ENCODE assay signal across 24 cellular contexts in genomic region chr15:45134046-45134445, GRCh38. TPM values are rescaled to one million over a fixed set of nuclear protein-coding genes. Genes with fewer than 3 reads are reported as not detected.
DNase-seq lines count a peak whose midpoint lies in the region; ATAC-seq, FAIRE-seq and TF ChIP-seq lines count a peak whose summit lies in the region.
"Had no signal": no experiment of that assay in that cellular context is flagged by ENCODE, and none has a peak within 500 bp of the region (broad histone marks: within the 10 kb centered on the region; RNA-seq: fewer than 3 reads in every experiment).

No MANE protein-coding gene starts in this region.

- CTCF ChIA-PET in CD4-positive, alpha-beta T cell (lab: Charles Lee), result interaction anchor here (2.9 kb wide), 1 partner anchor 16 kb away, joined by 9 read pairs; no protein-coding TSS in a partner anchor
- CTCF ChIA-PET in RWPE1 (lab: Yijun Ruan, JAX), result interaction anchor here (1.1 kb wide), 1 partner anchor 9 kb away, joined by 3 read pairs; no protein-coding TSS in a partner anchor
- CTCF ChIA-PET in HepG2 (lab: Yijun Ruan, JAX; ENCODE audit: low intra/inter-chr PET ratio, low total read pairs), result no interaction called here

- H3K36me3 ChIP-seq in lower lobe of right lung (no peaks in the 10 kb centered on the region), HepG2 (replicated peaks in 1 of 2; ENCODE audit: control insufficient read depth in 1 of 2, insufficient read depth in 2 of 2, low read length in 2 of 2) (no peaks in the 10 kb centered on the region)
- H3K36me3 ChIP-seq: BLaER1 had no signal

- H3K79me2 ChIP-seq in HepG2 (ENCODE audit: insufficient read depth, low read length), result no peaks in the 10 kb centered on the region

- H3K36me3 Mint-ChIP-seq in CD4-positive, alpha-beta T cell (ENCODE audit: low read depth), result no peaks in the 10 kb centered on the region
- no peaks in the 10 kb centered on the region for H3K36me3 Mint-ChIP-seq in stimulated activated naive B cell treated with anti-CD40 and anti-IgM and Interleukin-4, amounts not matched to agents 10 μg/mL and 1 μg/mL and 100 μg/mL, for 72 hours
- no peaks in the 10 kb centered on the region for H3K36me3 Mint-ChIP-seq in mesothelial cell of epicardium
- H3K36me3 Mint-ChIP-seq: CD4-positive, alpha-beta memory T cell had no signal

- in situ Hi-C loops in HepG2 (cut with HindIII; ENCODE audit: extremely low pct_ligation_motif_present, low pct_unique_long_range_greater_than_20kb), result no loop called here

- H3K9me3 Mint-ChIP-seq in CD4-positive, alpha-beta T cell, result no peaks in the 10 kb centered on the region
- no peaks in the 10 kb centered on the region for H3K9me3 Mint-ChIP-seq in stimulated activated naive B cell treated with anti-CD40 and anti-IgM and Interleukin-4, amounts not matched to agents 10 μg/mL and 1 μg/mL and 100 μg/mL, for 72 hours
- no peaks in the 10 kb centered on the region for H3K9me3 Mint-ChIP-seq in mesothelial cell of epicardium
- H3K9me3 Mint-ChIP-seq: CD4-positive, alpha-beta memory T cell had no signal

- H3K9me3 ChIP-seq in CD4-positive, alpha-beta T cell (ENCODE audit: control insufficient read depth, low read length), result no peaks in the 10 kb centered on the region
- H3K9me3 ChIP-seq in lower lobe of right lung, result no peaks in the 10 kb centered on the region
- no peaks in the 10 kb centered on the region for H3K9me3 ChIP-seq in HepG2 (ENCODE audit: low read length)
- H3K9me3 ChIP-seq: Caco-2, SK-N-SH had no signal

- no peaks in the 10 kb centered on the region for H4K20me1 ChIP-seq in HepG2 (ENCODE audit: insufficient read depth, low read length)
- H4K20me1 ChIP-seq: BLaER1 had no signal

- peaks cover 16% of the 10 kb centered on the region for H3K4me1 Mint-ChIP-seq in CD4-positive, alpha-beta T cell (ENCODE audit: low read depth)
- peaks cover 6 to 8% of the 10 kb centered on the region in 2 donors for H3K4me1 Mint-ChIP-seq in stimulated activated naive B cell treated with anti-CD40 and anti-IgM and Interleukin-4, amounts not matched to agents 10 μg/mL and 1 μg/mL and 100 μg/mL, for 72 hours
- H3K4me1 Mint-ChIP-seq in mesothelial cell of epicardium, result peaks cover 16% of the 10 kb centered on the region

- H3K4me1 ChIP-seq in lower lobe of right lung (peaks cover 35% of the 10 kb centered on the region), HepG2 (ENCODE audit: insufficient read depth, low read length) (peaks cover 25% of the 10 kb centered on the region)
- H3K4me1 ChIP-seq: Caco-2 had no signal

- H3K4me3 ChIP-seq in lower lobe of right lung, result peak overlapping the region; percentile 14
- H3K4me3 ChIP-seq in HepG2 (replicated peaks in 1 of 3; ENCODE audit: insufficient read depth in 1 of 3, low read depth in 2 of 3, low read length in 3 of 3), result no peak overlapping the region
- H3K4me3 ChIP-seq: BLaER1, GM12878 had no signal

- peaks cover 49% of the 10 kb centered on the region for H3K27me3 ChIP-seq in CD4-positive, alpha-beta T cell (ENCODE audit: control insufficient read depth, insufficient read depth, low read length)
- peaks cover 52% of the 10 kb centered on the region for H3K27me3 ChIP-seq in lower lobe of right lung (ENCODE audit: low read depth)
- peaks cover 4 to 18% of the 10 kb centered on the region in 2 experiments; a peak in 4 of 5 replicates for H3K27me3 ChIP-seq in HepG2 (ENCODE audit: control insufficient read depth in 1 of 2, insufficient read depth in 2 of 2, low read length in 2 of 2)

- no peak for TF ChIP-seq RAD21 in HepG2 (CRISPR knock-in tag; IDR thresholded peaks at IDR 0.05)

- no peak for TF ChIP-seq CTCF in CD4-positive, alpha-beta T cell (IDR thresholded peaks at IDR 0.05)
- TF ChIP-seq CTCF in RWPE1 (conservative IDR thresholded peaks at IDR 0.05; ENCODE audit: low read depth), result no peak
- no peak for TF ChIP-seq CTCF in lower lobe of right lung (IDR thresholded peaks at IDR 0.05)
- no peak for TF ChIP-seq CTCF in HepG2 (CRISPR knock-in tag; IDR thresholded peaks at IDR 0.05)
- no peak for TF ChIP-seq CTCF in mesothelial cell of epicardium (IDR thresholded peaks at IDR 0.05; ENCODE audit: unreplicated experiment)

- WGBS in HepG2 (ENCODE audit: low lambda C conversion rate), result 58% methylated on average over 7 of the region's 7 CpGs

- no peak overlapping the region for H3K4me2 ChIP-seq in HepG2 (ENCODE audit: low read depth, low read length)
- H3K4me2 ChIP-seq: BLaER1, SK-N-SH had no signal

- TF ChIP-seq POLR2A in HepG2 (IDR thresholded peaks at IDR 0.05; ENCODE audit: insufficient read depth in 1 of 2, low read depth in 2 of 2, low read length in 2 of 2), result no peak

- no peak overlapping the region for H3K27ac ChIP-seq in CD4-positive, alpha-beta T cell (ENCODE audit: low read depth, low read length)
- H3K27ac ChIP-seq in RWPE1 (peak overlapping the region; percentile 13; the same call in 1 of the 2 replicates), lower lobe of right lung (peak overlapping the region; percentile 31), HepG2 (ENCODE audit: extremely low read length, insufficient read depth, low read length) (no peak overlapping the region)
- H3K27ac ChIP-seq: BLaER1 had no signal

- intact Hi-C loops in CD4-positive, alpha-beta T cell (cut with DNase I, micrococcal nuclease), result no loop called here
- intact Hi-C loops in lower lobe of right lung (cut with DNase I), result no loop called here
- intact Hi-C loops in HepG2 (cut with micrococcal nuclease; ENCODE audit: unreplicated experiment), result no loop called here

- POLR2A ChIA-PET in CD4-positive, alpha-beta T cell (lab: Charles Lee), result interaction anchor here (1.5 kb wide), 1 partner anchor 30 kb away, joined by 4 read pairs; no protein-coding TSS in a partner anchor
- POLR2A ChIA-PET in RWPE1 (lab: Yijun Ruan, JAX; ENCODE audit: low non-redundant PET) (no interaction called here), HepG2 (lab: Yijun Ruan, JAX) (no interaction called here)

- peaks cover 66% of the 10 kb centered on the region for H3K27me3 Mint-ChIP-seq in CD4-positive, alpha-beta T cell
- peaks cover 60 to 68% of the 10 kb centered on the region in 2 donors for H3K27me3 Mint-ChIP-seq in stimulated activated naive B cell treated with anti-CD40 and anti-IgM and Interleukin-4, amounts not matched to agents 10 μg/mL and 1 μg/mL and 100 μg/mL, for 72 hours
- peaks cover 75% of the 10 kb centered on the region for H3K27me3 Mint-ChIP-seq in mesothelial cell of epicardium (ENCODE audit: low read depth)

- BruUV-seq in HepG2 (replicated peaks; lab: Mats Ljungman, UMichigan), result no TSS peak

- TF ChIP-seq EP300 in HepG2 (IDR thresholded peaks at IDR 0.05; ENCODE audit: low read depth in 2 of 2, low read length in 2 of 2) (no peak), HepG2 (CRISPR knock-in tag; IDR thresholded peaks at IDR 0.05; ENCODE audit: borderline replicate concordance) (no peak)

- ATAC-seq in CD4-positive, alpha-beta T cell (ENCODE audit: poor library complexity), result no peak
- ATAC-seq in lower lobe of right lung (no peak), HepG2 (no peak)
- ATAC-seq in stimulated activated naive B cell treated with anti-CD40 and anti-IgM and Interleukin-4, amounts not matched to agents 10 μg/mL and 1 μg/mL and 100 μg/mL, for 72 hours (replicated peaks), result no peak

- DNase-seq in CD4-positive, alpha-beta T cell, result no peak
- no peak for DNase-seq in RWPE1 (ENCODE audit: low spot score)
- peak; percentile 40 for DNase-seq in lower lobe of right lung
- DNase-seq in stimulated activated naive B cell treated with anti-CD40 and anti-IgM and Interleukin-4, amounts not matched to agents 10 μg/mL and 1 μg/mL and 100 μg/mL, for 72 hours, result no peak
- no peak for DNase-seq in HepG2 (ENCODE audit: low spot score)
- no peak for DNase-seq in mesenteric fat pad (ENCODE audit: low spot score)
- DNase-seq in mesothelial cell of epicardium (ENCODE audit: low spot score in 2 of 2, unreplicated experiment in 2 of 2), result no peak
- DNase-seq: Caco-2; CD4-positive, alpha-beta memory T cell; DND-41; HCEC 1CT; Karpas-422; MV-4-11; NCI-H2029 treated with DMSO at 0.1 percent for 48 hours; NCI-H226; NCI-H510A treated with DMSO at 0.1 percent for 48 hours; NCI-H774; NK-92 treated with Interleukin-12 subunit alpha and Interleukin-12 subunit beta, amount 100 ng/mL, for 24 hours; SIG-M5 had no signal

- H2AFZ ChIP-seq in HepG2 (ENCODE audit: low read length), result no peak overlapping the region

- no peak for FAIRE-seq in HepG2 (lab: Jason Lieb, UNC)
- FAIRE-seq: GM12878 had no signal

- H3K9ac ChIP-seq in HepG2 (ENCODE audit: insufficient read depth, low read depth, low read length), result no peak overlapping the region
- H3K9ac ChIP-seq: BLaER1, SK-N-SH had no signal

- peak overlapping the region; percentile 78 for H3K4me3 Mint-ChIP-seq in CD4-positive, alpha-beta T cell
- peak overlapping the region; percentile 22 to 27 for H3K4me3 Mint-ChIP-seq in stimulated activated naive B cell treated with anti-CD40 and anti-IgM and Interleukin-4, amounts not matched to agents 10 μg/mL and 1 μg/mL and 100 μg/mL, for 72 hours
- H3K4me3 Mint-ChIP-seq in mesothelial cell of epicardium, result no peak overlapping the region

- H3K27ac Mint-ChIP-seq in CD4-positive, alpha-beta T cell, result no peak overlapping the region
- no peak overlapping the region for H3K27ac Mint-ChIP-seq in stimulated activated naive B cell treated with anti-CD40 and anti-IgM and Interleukin-4, amounts not matched to agents 10 μg/mL and 1 μg/mL and 100 μg/mL, for 72 hours
- no peak overlapping the region for H3K27ac Mint-ChIP-seq in mesothelial cell of epicardium

RNA-seq across cellular contexts. Expression of gene DUOX1, which starts 4.3 kb away (rescaled TPM):
- under 1 TPM; 0.17 to 0.25 TPM for total RNA-seq in CD4-positive, alpha-beta T cell
- total RNA-seq in lower lobe of right lung (317 TPM), HepG2 (2016; rRNA removed; fragmentation: Illumina TruSeq; extraction: Trizol) (not detected in 2 replicates), mesenteric fat pad (2.5 TPM), mesothelial cell of epicardium (6.8 to 7.9 TPM (median 7.2 TPM) in 3 replicates)
- not detected in 2 replicates for total RNA-seq in HepG2 (2016; cell fraction: cytosol; rRNA removed; fragmentation: Illumina TruSeq; extraction: Trizol; ENCODE audit: low read depth)
- total RNA-seq in HepG2 (2016; cell fraction: insoluble cytoplasmic fraction; rRNA removed; fragmentation: Illumina TruSeq; extraction: Trizol), result not detected in 2 replicates
- not detected in 2 replicates for total RNA-seq in HepG2 (2016; cell fraction: membrane; rRNA removed; fragmentation: Illumina TruSeq; extraction: Trizol)
- not detected in 2 replicates for total RNA-seq in HepG2 (2016; cell fraction: nucleus; rRNA removed; fragmentation: Illumina TruSeq; extraction: Trizol)
- 0.03 TPM in 1 of 2 replicates, not detected in the other for polyA plus RNA-seq in HepG2 (2011; rRNA removed)
- polyA plus RNA-seq in HepG2 (2011; cell fraction: cytosol; rRNA removed), result not detected in 2 replicates
- polyA plus RNA-seq in HepG2 (2011; cell fraction: nucleus; rRNA removed), result 0.03 TPM in 1 of 2 replicates, not detected in the other
- polyA plus RNA-seq in HepG2 (2012), result 0.28 and 0.65 TPM in 2 replicates
- not detected in 2 replicates for polyA plus RNA-seq in HepG2 (2016; cell fraction: cytosol; fragmentation: Illumina TruSeq; extraction: Trizol; ENCODE audit: low read depth)
- 0.13 TPM in 1 of 2 replicates, not detected in the other for polyA plus RNA-seq in HepG2 (2016; cell fraction: insoluble cytoplasmic fraction; fragmentation: Illumina TruSeq; extraction: Trizol; ENCODE audit: low read depth)
- polyA plus RNA-seq in HepG2 (2016; cell fraction: membrane; fragmentation: Illumina TruSeq; extraction: Trizol; ENCODE audit: low read depth), result not detected in 2 replicates
- polyA plus RNA-seq in HepG2 (2016; cell fraction: nucleus; fragmentation: Illumina TruSeq; extraction: Trizol; ENCODE audit: insufficient read depth, low read depth), result not detected in 2 replicates
- polyA minus RNA-seq in HepG2 (2011; rRNA and poly(A)+ RNA removed; ENCODE audit: low replicate concordance), result 0.47 TPM in 1 of 2 replicates, not detected in the other
- not detected in 2 replicates for polyA minus RNA-seq in HepG2 (2011; cell fraction: cytosol; rRNA and poly(A)+ RNA removed)
- polyA minus RNA-seq in HepG2 (2011; cell fraction: nucleus; rRNA and poly(A)+ RNA removed), result not detected in 2 replicates
- total RNA-seq: M059J had no signal
- polyA plus RNA-seq: SK-N-SH had no signal

RNA-seq across cellular contexts. Expression of gene DUOXA1, which starts 4.4 kb away (rescaled TPM):
- 1 to 10 TPM in 1 of 2 experiments, under 1 TPM in 1; 0.44 to 1.0 TPM for total RNA-seq in CD4-positive, alpha-beta T cell
- total RNA-seq in lower lobe of right lung, result 131 TPM
- not detected in 2 replicates for total RNA-seq in HepG2 (2016; rRNA removed; fragmentation: Illumina TruSeq; extraction: Trizol)
- total RNA-seq in HepG2 (2016; cell fraction: cytosol; rRNA removed; fragmentation: Illumina TruSeq; extraction: Trizol; ENCODE audit: low read depth), result not detected in 2 replicates
- not detected in 2 replicates for total RNA-seq in HepG2 (2016; cell fraction: insoluble cytoplasmic fraction; rRNA removed; fragmentation: Illumina TruSeq; extraction: Trizol)
- total RNA-seq in HepG2 (2016; cell fraction: membrane; rRNA removed; fragmentation: Illumina TruSeq; extraction: Trizol), result not detected in 2 replicates
- total RNA-seq in HepG2 (2016; cell fraction: nucleus; rRNA removed; fragmentation: Illumina TruSeq; extraction: Trizol), result not detected in 2 replicates
- polyA plus RNA-seq in HepG2 (2011; rRNA removed), result 0.10 TPM in 1 of 2 replicates, not detected in the other
- polyA plus RNA-seq in HepG2 (2011; cell fraction: cytosol; rRNA removed), result 0.03 and 0.07 TPM in 2 replicates
- 0.14 TPM in 1 of 2 replicates, not detected in the other for polyA plus RNA-seq in HepG2 (2011; cell fraction: nucleus; rRNA removed)
- 0.19 TPM in 1 of 2 replicates, not detected in the other for polyA plus RNA-seq in HepG2 (2012)
- polyA plus RNA-seq in HepG2 (2016; cell fraction: cytosol; fragmentation: Illumina TruSeq; extraction: Trizol; ENCODE audit: low read depth), result not detected in 2 replicates
- not detected in 2 replicates for polyA plus RNA-seq in HepG2 (2016; cell fraction: insoluble cytoplasmic fraction; fragmentation: Illumina TruSeq; extraction: Trizol; ENCODE audit: low read depth)
- not detected in 2 replicates for polyA plus RNA-seq in HepG2 (2016; cell fraction: membrane; fragmentation: Illumina TruSeq; extraction: Trizol; ENCODE audit: low read depth)
- polyA plus RNA-seq in HepG2 (2016; cell fraction: nucleus; fragmentation: Illumina TruSeq; extraction: Trizol; ENCODE audit: insufficient read depth, low read depth), result not detected in 2 replicates
- 0.14 TPM in 2 replicates for polyA minus RNA-seq in HepG2 (2011; rRNA and poly(A)+ RNA removed; ENCODE audit: low replicate concordance)
- not detected in 2 replicates for polyA minus RNA-seq in HepG2 (2011; cell fraction: cytosol; rRNA and poly(A)+ RNA removed)
- polyA minus RNA-seq in HepG2 (2011; cell fraction: nucleus; rRNA and poly(A)+ RNA removed), result not detected in 2 replicates
- total RNA-seq in mesenteric fat pad, result 1.8 TPM
- total RNA-seq in mesothelial cell of epicardium, result 5.8 to 7.5 TPM (median 6.6 TPM) in 3 replicates
- total RNA-seq: Caco-2, M059J had no signal
- polyA plus RNA-seq: CD4-positive, alpha-beta memory T cell; GM12878 had no signal

RNA-seq across cellular contexts. Expression of gene DUOXA2, which starts 19.9 kb away (rescaled TPM):
- total RNA-seq in CD4-positive, alpha-beta T cell, result not detected
- total RNA-seq in lower lobe of right lung (not detected), HepG2 (2016; rRNA removed; fragmentation: Illumina TruSeq; extraction: Trizol) (not detected in 2 replicates), mesenteric fat pad (not detected), mesothelial cell of epicardium (not detected in 3 replicates)
- not detected in 2 replicates for total RNA-seq in HepG2 (2016; cell fraction: cytosol; rRNA removed; fragmentation: Illumina TruSeq; extraction: Trizol; ENCODE audit: low read depth)
- total RNA-seq in HepG2 (2016; cell fraction: insoluble cytoplasmic fraction; rRNA removed; fragmentation: Illumina TruSeq; extraction: Trizol), result not detected in 2 replicates
- total RNA-seq in HepG2 (2016; cell fraction: membrane; rRNA removed; fragmentation: Illumina TruSeq; extraction: Trizol), result not detected in 2 replicates
- total RNA-seq in HepG2 (2016; cell fraction: nucleus; rRNA removed; fragmentation: Illumina TruSeq; extraction: Trizol), result not detected in 2 replicates
- polyA plus RNA-seq in HepG2 (2011; rRNA removed), result 0.32 and 0.61 TPM in 2 replicates
- polyA plus RNA-seq in HepG2 (2011; cell fraction: cytosol; rRNA removed), result 0.27 TPM in 2 replicates
- 0.90 and 1.2 TPM in 2 replicates for polyA plus RNA-seq in HepG2 (2011; cell fraction: nucleus; rRNA removed)
- polyA plus RNA-seq in HepG2 (2012), result 0.12 and 0.71 TPM in 2 replicates
- not detected in 2 replicates for polyA plus RNA-seq in HepG2 (2016; cell fraction: cytosol; fragmentation: Illumina TruSeq; extraction: Trizol; ENCODE audit: low read depth)
- polyA plus RNA-seq in HepG2 (2016; cell fraction: insoluble cytoplasmic fraction; fragmentation: Illumina TruSeq; extraction: Trizol; ENCODE audit: low read depth), result not detected in 2 replicates
- polyA plus RNA-seq in HepG2 (2016; cell fraction: membrane; fragmentation: Illumina TruSeq; extraction: Trizol; ENCODE audit: low read depth), result not detected in 2 replicates
- not detected in 2 replicates for polyA plus RNA-seq in HepG2 (2016; cell fraction: nucleus; fragmentation: Illumina TruSeq; extraction: Trizol; ENCODE audit: insufficient read depth, low read depth)
- 0.32 TPM in 1 of 2 replicates, not detected in the other for polyA minus RNA-seq in HepG2 (2011; rRNA and poly(A)+ RNA removed; ENCODE audit: low replicate concordance)
- polyA minus RNA-seq in HepG2 (2011; cell fraction: cytosol; rRNA and poly(A)+ RNA removed), result not detected in 2 replicates
- polyA minus RNA-seq in HepG2 (2011; cell fraction: nucleus; rRNA and poly(A)+ RNA removed), result 0.37 TPM in 1 of 2 replicates, not detected in the other
- total RNA-seq: A673; CD4-positive, alpha-beta memory T cell; GM12878 had no signal
- polyA plus RNA-seq: CD4-positive, alpha-beta memory T cell; GM12878; SK-N-SH had no signal

RNA-seq across cellular contexts. Expression of gene DUOX2, which starts 20.1 kb away (rescaled TPM):
- total RNA-seq in CD4-positive, alpha-beta T cell, result under 1 TPM; 0.05 to 0.08 TPM
- total RNA-seq in lower lobe of right lung (4.0 TPM), HepG2 (2016; rRNA removed; fragmentation: Illumina TruSeq; extraction: Trizol) (not detected in 2 replicates), mesenteric fat pad (0.80 TPM), mesothelial cell of epicardium (1.5 to 2.3 TPM (median 1.6 TPM) in 3 replicates)
- total RNA-seq in HepG2 (2016; cell fraction: cytosol; rRNA removed; fragmentation: Illumina TruSeq; extraction: Trizol; ENCODE audit: low read depth), result not detected in 2 replicates
- not detected in 2 replicates for total RNA-seq in HepG2 (2016; cell fraction: insoluble cytoplasmic fraction; rRNA removed; fragmentation: Illumina TruSeq; extraction: Trizol)
- total RNA-seq in HepG2 (2016; cell fraction: membrane; rRNA removed; fragmentation: Illumina TruSeq; extraction: Trizol), result not detected in 2 replicates
- total RNA-seq in HepG2 (2016; cell fraction: nucleus; rRNA removed; fragmentation: Illumina TruSeq; extraction: Trizol), result not detected in 2 replicates
- 0.08 and 0.27 TPM in 2 replicates for polyA plus RNA-seq in HepG2 (2011; rRNA removed)
- 0.04 and 0.06 TPM in 2 replicates for polyA plus RNA-seq in HepG2 (2011; cell fraction: cytosol; rRNA removed)
- polyA plus RNA-seq in HepG2 (2011; cell fraction: nucleus; rRNA removed), result 1.3 and 1.5 TPM in 2 replicates
- 0.09 and 0.39 TPM in 2 replicates for polyA plus RNA-seq in HepG2 (2012)
- polyA plus RNA-seq in HepG2 (2016; cell fraction: cytosol; fragmentation: Illumina TruSeq; extraction: Trizol; ENCODE audit: low read depth), result not detected in 2 replicates
- polyA plus RNA-seq in HepG2 (2016; cell fraction: insoluble cytoplasmic fraction; fragmentation: Illumina TruSeq; extraction: Trizol; ENCODE audit: low read depth), result not detected in 2 replicates
- not detected in 2 replicates for polyA plus RNA-seq in HepG2 (2016; cell fraction: membrane; fragmentation: Illumina TruSeq; extraction: Trizol; ENCODE audit: low read depth)
- polyA plus RNA-seq in HepG2 (2016; cell fraction: nucleus; fragmentation: Illumina TruSeq; extraction: Trizol; ENCODE audit: insufficient read depth, low read depth), result not detected in 2 replicates
- 0.02 and 0.16 TPM in 2 replicates for polyA minus RNA-seq in HepG2 (2011; rRNA and poly(A)+ RNA removed; ENCODE audit: low replicate concordance)
- polyA minus RNA-seq in HepG2 (2011; cell fraction: cytosol; rRNA and poly(A)+ RNA removed), result 0.09 and 0.30 TPM in 2 replicates
- 0.39 and 0.62 TPM in 2 replicates for polyA minus RNA-seq in HepG2 (2011; cell fraction: nucleus; rRNA and poly(A)+ RNA removed)
- total RNA-seq: M059J had no signal
- polyA plus RNA-seq: GM12878, SK-N-SH had no signal

RNA-seq across cellular contexts. Expression of gene SHF, which starts 53.7 kb away (rescaled TPM):
- total RNA-seq in CD4-positive, alpha-beta T cell, result 1 to 10 TPM; 3.7 to 3.9 TPM
- 6.4 TPM for total RNA-seq in lower lobe of right lung
- total RNA-seq in HepG2 (2016; rRNA removed; fragmentation: Illumina TruSeq; extraction: Trizol), result 16.8 and 25.5 TPM in 2 replicates
- total RNA-seq in HepG2 (2016; cell fraction: cytosol; rRNA removed; fragmentation: Illumina TruSeq; extraction: Trizol; ENCODE audit: low read depth), result 12.8 and 14.1 TPM in 2 replicates
- total RNA-seq in HepG2 (2016; cell fraction: insoluble cytoplasmic fraction; rRNA removed; fragmentation: Illumina TruSeq; extraction: Trizol), result 14.2 and 23.0 TPM in 2 replicates
- total RNA-seq in HepG2 (2016; cell fraction: membrane; rRNA removed; fragmentation: Illumina TruSeq; extraction: Trizol), result 21.8 and 26.1 TPM in 2 replicates
- 19.6 and 27.1 TPM in 2 replicates for total RNA-seq in HepG2 (2016; cell fraction: nucleus; rRNA removed; fragmentation: Illumina TruSeq; extraction: Trizol)
- 20.9 and 21.4 TPM in 2 replicates for polyA plus RNA-seq in HepG2 (2011; rRNA removed)
- polyA plus RNA-seq in HepG2 (2011; cell fraction: cytosol; rRNA removed), result 13.0 and 16.7 TPM in 2 replicates
- polyA plus RNA-seq in HepG2 (2011; cell fraction: nucleus; rRNA removed), result 19.6 and 22.5 TPM in 2 replicates
- polyA plus RNA-seq in HepG2 (2012), result 20.3 and 23.9 TPM in 2 replicates
- polyA plus RNA-seq in HepG2 (2016; cell fraction: cytosol; fragmentation: Illumina TruSeq; extraction: Trizol; ENCODE audit: low read depth), result 15.0 and 15.7 TPM in 2 replicates
- 20.8 and 23.0 TPM in 2 replicates for polyA plus RNA-seq in HepG2 (2016; cell fraction: insoluble cytoplasmic fraction; fragmentation: Illumina TruSeq; extraction: Trizol; ENCODE audit: low read depth)
- polyA plus RNA-seq in HepG2 (2016; cell fraction: membrane; fragmentation: Illumina TruSeq; extraction: Trizol; ENCODE audit: low read depth), result 19.3 and 22.0 TPM in 2 replicates
- polyA plus RNA-seq in HepG2 (2016; cell fraction: nucleus; fragmentation: Illumina TruSeq; extraction: Trizol; ENCODE audit: insufficient read depth, low read depth), result 27.9 and 28.2 TPM in 2 replicates
- polyA minus RNA-seq in HepG2 (2011; rRNA and poly(A)+ RNA removed; ENCODE audit: low replicate concordance), result 3.7 and 33.1 TPM in 2 replicates
- 10.0 and 13.8 TPM in 2 replicates for polyA minus RNA-seq in HepG2 (2011; cell fraction: cytosol; rRNA and poly(A)+ RNA removed)
- 18.3 and 18.9 TPM in 2 replicates for polyA minus RNA-seq in HepG2 (2011; cell fraction: nucleus; rRNA and poly(A)+ RNA removed)
- total RNA-seq in mesenteric fat pad, result 3.8 TPM
- 31.1 to 34.6 TPM (median 31.8 TPM) in 3 replicates for total RNA-seq in mesothelial cell of epicardium

Comparison
In these comparisons a context has a peak if more than half of its experiments do, and no peak if none do; other contexts are left out.
1. H3K27ac ChIP-seq: peak in RWPE1 (single experiment) and lower lobe of right lung (single experiment); none in CD4-positive, alpha-beta T cell (single experiment) and HepG2 (single experiment).
2. RNA of gene DUOX1, which starts 4.3 kb away (total RNA-seq): 317 TPM in lower lobe of right lung (single experiment); 6.8 to 7.9 TPM in mesothelial cell of epicardium, 2.5 TPM in mesenteric fat pad (single experiment), 0.17 to 0.25 TPM in CD4-positive, alpha-beta T cell and not detected in HepG2; every median in the first group is over 10 times any median in the second.
3. RNA of gene DUOXA1, which starts 4.4 kb away (total RNA-seq): 131 TPM in lower lobe of right lung (single experiment); 5.8 to 7.5 TPM in mesothelial cell of epicardium, 1.8 TPM in mesenteric fat pad (single experiment), 0.44 to 1.0 TPM in CD4-positive, alpha-beta T cell and not detected in HepG2; every median in the first group is over 10 times any median in the second.